19 cellular contexts compared by ENCODE assay signal in genomic region chr1:55600243-55600642, GRCh38.
DNase-seq lines count a peak whose midpoint lies in the region; ATAC-seq and TF ChIP-seq lines count a peak whose summit lies in the region.
"Had no signal": no experiment of that assay in that cellular context is flagged by ENCODE, and none has a peak within 500 bp of the region (broad histone marks: within the 10 kb centered on the region; RNA-seq: fewer than 3 reads in every experiment).

No MANE protein-coding gene starts in this region.

- CTCF ChIA-PET in Caco-2 (lab: Charles Lee): no interaction called here

- H3K4me1 ChIP-seq in adipocyte (ENCODE audit: control insufficient read depth, insufficient read depth, low read length) (peaks cover 15% of the 10 kb centered on the region), Caco-2 (no peaks in the 10 kb centered on the region; the same call in 1 of the 2 replicates)

- H3K27me3 ChIP-seq in adipocyte (replicated peaks; ENCODE audit: control insufficient read depth, insufficient read depth, low read length): no peaks in the 10 kb centered on the region
- no peaks in the 10 kb centered on the region for H3K27me3 ChIP-seq in Caco-2 (replicated peaks; ENCODE audit: control insufficient read depth, insufficient read depth, low read length)
- H3K27me3 ChIP-seq: MG63 had no signal

- no TSS peak for BruUV-seq in Caco-2 (replicated peaks; lab: Mats Ljungman, UMichigan)

- H3K4me3 Mint-ChIP-seq in nephron (peak overlapping the region in 1 of 3 experiments; percentile 1), Caco-2 (ENCODE audit: unreplicated experiment) (no peak overlapping the region)

- peak overlapping the region; percentile 64 to 85 (median 83) for H3K27ac Mint-ChIP-seq in nephron
- H3K27ac Mint-ChIP-seq in Caco-2 (ENCODE audit: unreplicated experiment): no peak overlapping the region

- H3K27me3 Mint-ChIP-seq in nephron (ENCODE audit: low read depth) (no peaks in the 10 kb centered on the region), Caco-2 (ENCODE audit: insufficient read depth, unreplicated experiment) (no peaks in the 10 kb centered on the region)

- intact Hi-C loops in Caco-2 (cut with micrococcal nuclease; ENCODE audit: unreplicated experiment): no loop called here

- H3K36me3 ChIP-seq in adipocyte (ENCODE audit: control insufficient read depth, insufficient read depth, low read length, severe bottlenecking): no peaks in the 10 kb centered on the region
- no peaks in the 10 kb centered on the region for H3K36me3 ChIP-seq in Caco-2 (ENCODE audit: control insufficient read depth, insufficient read depth, low read length)
- H3K36me3 ChIP-seq: MG63 had no signal

- H3K9me3 ChIP-seq in adipocyte (ENCODE audit: control insufficient read depth, low read length): peaks cover 7% of the 10 kb centered on the region
- H3K9me3 ChIP-seq in Caco-2: no peaks in the 10 kb centered on the region

- H3K4me3 ChIP-seq in HFF-Myc (replicated peaks; ENCODE audit: low read depth, low read length) (no peak overlapping the region), adipocyte (ENCODE audit: low read length) (no peak overlapping the region), fibroblast of mammary gland (ENCODE audit: control insufficient read depth, low read depth, low read length) (no peak overlapping the region), Caco-2 (ENCODE audit: low read depth, low read length) (no peak overlapping the region)
- H3K4me3 ChIP-seq: GM23248, MG63 had no signal

- no peak for ATAC-seq in HG03135 (IDR thresholded peaks at IDR 0.05; ENCODE audit: unreplicated experiment)

- no peak overlapping the region for H3K9ac ChIP-seq in adipocyte (ENCODE audit: low read length)
- H3K9ac ChIP-seq: GM23248 had no signal

- DNase-seq in HFF-Myc (ENCODE audit: extremely low read depth, low read depth) (peak; percentile 26), adipocyte (ENCODE audit: low read depth) (peak; percentile 62), fibroblast of mammary gland (ENCODE audit: low read depth) (peak; percentile 41), Caco-2 (no peak), NCI-H146 (lab: John Stamatoyannopoulos, UW) (no peak)
- DNase-seq: 8988T, GM23248, H7, KBM-7, MG63, NCI-H1694 treated with DMSO at 0.1 percent for 48 hours, NCI-H2081 treated with DMSO at 0.1 percent for 48 hours, NCI-H2171, NCI-H226, NCI-H510A, NCI-H69, SHP77 had no signal

- H3K36me3 Mint-ChIP-seq in nephron (ENCODE audit: low read depth): peaks cover 3% of the 10 kb centered on the region
- no peaks in the 10 kb centered on the region for H3K36me3 Mint-ChIP-seq in Caco-2 (ENCODE audit: insufficient read depth, unreplicated experiment)

- H3K4me1 Mint-ChIP-seq in nephron (peaks cover 41% of the 10 kb centered on the region), Caco-2 (ENCODE audit: low read depth, unreplicated experiment) (no peaks in the 10 kb centered on the region)

- POLR2A ChIA-PET in Caco-2 (lab: Charles Lee): no interaction called here

- H3K9me3 Mint-ChIP-seq in nephron (peaks cover 10% of the 10 kb centered on the region), Caco-2 (ENCODE audit: unreplicated experiment) (peaks cover 10% of the 10 kb centered on the region)

- TF ChIP-seq CTCF in HFF-Myc (IDR thresholded peaks at IDR 0.05; ENCODE audit: low read depth, low read length, missing control alignments) (no peak), fibroblast of mammary gland (conservative IDR thresholded peaks at IDR 0.05; ENCODE audit: control insufficient read depth, insufficient read depth, low read depth, low read length) (no peak), nephron (IDR thresholded peaks at IDR 0.05; ENCODE audit: unreplicated experiment in 3 of 3) (no peak), Caco-2 (IDR thresholded peaks at IDR 0.05; ENCODE audit: insufficient read depth in 1 of 2, low read depth in 1 of 2, low read length in 1 of 2, severe bottlenecking in 1 of 2, unreplicated experiment in 1 of 2) (no peak)

Comparison
In these comparisons a context has a peak if more than half of its experiments do, and no peak if none do; other contexts are left out.
1. DNase-seq: peak in HFF-Myc (single experiment), adipocyte (single experiment) and fibroblast of mammary gland (single experiment); none in Caco-2 (0 of 2) and NCI-H146 (single experiment).